ENCODE assay signal across 22 cellular contexts in the genomic region with DNA sequence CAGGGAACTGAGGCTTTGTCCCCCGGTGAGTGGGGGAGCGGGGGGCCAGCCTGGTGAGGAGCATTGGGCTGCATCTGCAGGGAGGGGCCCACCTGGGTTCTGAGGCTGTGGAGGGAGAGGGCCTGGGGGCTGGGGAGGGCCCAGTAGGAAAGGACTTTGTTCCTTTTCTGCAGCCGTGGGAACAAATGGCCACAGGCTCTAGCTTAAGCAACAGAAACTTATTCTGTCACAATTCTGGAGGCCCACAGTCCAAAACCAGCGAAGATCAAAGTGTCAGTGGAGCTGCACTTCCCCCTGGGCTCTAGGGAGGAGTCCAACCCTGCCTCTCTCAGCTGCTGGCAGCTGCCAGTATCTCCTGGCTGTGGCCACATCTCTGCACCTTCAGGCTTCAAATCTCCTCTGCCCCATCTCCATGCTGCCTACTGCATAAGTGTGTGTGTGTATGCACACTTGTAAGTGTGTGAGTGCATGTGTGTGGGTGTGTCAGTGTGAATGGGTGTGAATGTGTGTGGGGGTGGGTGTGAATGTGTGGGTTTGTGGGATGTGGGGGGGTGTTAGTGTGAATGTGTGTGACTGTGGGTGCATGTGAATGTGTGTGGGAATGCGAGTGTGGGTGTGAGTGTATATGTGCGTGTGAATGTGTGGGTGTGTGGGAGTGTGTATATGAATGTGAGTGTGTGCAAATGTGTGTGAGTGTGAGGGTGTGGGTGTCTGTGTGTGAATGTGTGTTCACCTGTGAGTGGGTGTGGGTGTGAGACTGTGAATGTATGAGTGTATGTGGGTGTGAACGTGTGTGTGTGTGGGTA.
DNase-seq lines count a peak whose midpoint lies in the region; ATAC-seq and TF ChIP-seq lines count a peak whose summit lies in the region.
"Had no signal": no experiment of that assay in that cellular context is flagged by ENCODE, and none has a peak within 500 bp of the region (broad histone marks: within the 10 kb centered on the region; RNA-seq: fewer than 3 reads in every experiment).

No MANE protein-coding gene starts in this region.

- H3K4me1 ChIP-seq in gastroesophageal sphincter, result no peaks in the 10 kb centered on the region
- peaks cover 0 to 2% of the 10 kb centered on the region in 2 donors for H3K4me1 ChIP-seq in neuronal stem cell (ENCODE audit: control insufficient read depth in 2 of 2, insufficient read depth in 1 of 2, low read depth in 1 of 2, low read length in 2 of 2)
- H3K4me1 ChIP-seq: colonic mucosa, HAP-1, pancreas, Peyer's patch had no signal

- no peak overlapping the region for H2BK5ac ChIP-seq in neuronal stem cell (ENCODE audit: low read length)

- H3K27ac ChIP-seq in gastroesophageal sphincter (no peak overlapping the region), neuronal stem cell (replicated peaks; ENCODE audit: low read length) (no peak overlapping the region)
- H3K27ac ChIP-seq: colonic mucosa, pancreas, Peyer's patch had no signal

- H2AFZ ChIP-seq in neuronal stem cell (ENCODE audit: low read length), result no peak overlapping the region

- DNase-seq in GF-D8 (lab: John Stamatoyannopoulos, UW), result peak; percentile 16
- peak; percentile 97 for DNase-seq in NOMO-1 treated with DMSO at 0.1 percent for 48 hours (lab: John Stamatoyannopoulos, UW; ENCODE audit: unreplicated experiment)
- no peak for DNase-seq in neuronal stem cell (ENCODE audit: low spot score)
- DNase-seq in NCI-H1694 (lab: John Stamatoyannopoulos, UW), result no peak
- no peak for DNase-seq in GM19238 (ENCODE audit: insufficient read length, low spot score)
- DNase-seq in kidney tubule cell (ENCODE audit: low spot score), result no peak
- DNase-seq: activated CD4-positive, alpha-beta T cell treated with anti-CD3 and anti-CD28 coated beads, Interleukin-2, amount 50 U/mL, for 48 hours; activated T-cell treated with anti-CD3 and anti-CD28 coated beads, Interleukin-2, amount 50 U/mL, for 4 hours; colonic mucosa; EL; hypothalamus; Karpas-422; kidney glomerular epithelial cell; NCI-H1436 treated with DMSO at 0.1 percent for 48 hours; NCI-H774; Peyer's patch; stimulated activated naive CD8-positive, alpha-beta T cell treated with anti-CD3 and anti-CD28 coated beads, Interleukin-15, amount 100 ng/mL, for 72 hours had no signal

- no peak overlapping the region for H4K91ac ChIP-seq in neuronal stem cell (ENCODE audit: low read depth, low read length, poor library complexity)

- no peak overlapping the region for H3K18ac ChIP-seq in neuronal stem cell (ENCODE audit: low read length)

- H3K79me1 ChIP-seq in neuronal stem cell (ENCODE audit: low read depth, low read length), result no peaks in the 10 kb centered on the region

- H3K23ac ChIP-seq in neuronal stem cell (ENCODE audit: low read depth, low read length, poor library complexity), result peak overlapping the region; percentile 5

- TF ChIP-seq CTCF in gastroesophageal sphincter (IDR thresholded peaks at IDR 0.05), result no peak

- H3K4ac ChIP-seq in neuronal stem cell (ENCODE audit: low read length), result no peak overlapping the region

- H4K8ac ChIP-seq in neuronal stem cell (ENCODE audit: low read depth, low read length), result peak overlapping the region; percentile 70

- H3K36me3 ChIP-seq in gastroesophageal sphincter, result no peaks in the 10 kb centered on the region
- H3K36me3 ChIP-seq in neuronal stem cell (replicated peaks in 1 of 2; ENCODE audit: control insufficient read depth in 2 of 2, insufficient read depth in 2 of 2, low read length in 2 of 2), result no peaks in the 10 kb centered on the region
- H3K36me3 ChIP-seq: colonic mucosa, HAP-1, pancreas, Peyer's patch, upper lobe of left lung had no signal

- H3K27me3 ChIP-seq in gastroesophageal sphincter (no peaks in the 10 kb centered on the region), neuronal stem cell (ENCODE audit: control insufficient read depth in 3 of 3, insufficient read depth in 3 of 3, low read depth in 1 of 3, low read length in 3 of 3) (peaks cover 0 to 4% (median 4%) of the 10 kb centered on the region in 3 experiments)
- H3K27me3 ChIP-seq: colonic mucosa, pancreas, Peyer's patch, upper lobe of left lung had no signal

- WGBS in gastroesophageal sphincter (ENCODE audit: low coverage in 1 of 2), 2 donors, result 89 to 90% methylated on average over 3 to 4 of the region's 7 CpGs
- WGBS in neuronal stem cell (ENCODE audit: extremely low coverage in 2 of 2, insufficient read length in 2 of 2, insufficient replicate concordance in 1 of 2), 2 donors, result 100% methylated on average over 2 to 3 of the region's 7 CpGs

- ATAC-seq in gastroesophageal sphincter, result peak; percentile 22
- ATAC-seq: activated T-cell treated with anti-CD3 and anti-CD28 coated beads, Interleukin-2, amount 50 U/mL, for 4 hours; stimulated activated naive CD8-positive, alpha-beta T cell treated with anti-CD3 and anti-CD28 coated beads, Interleukin-15, amount 100 ng/mL, for 72 hours; T-cell had no signal

- H2AK5ac ChIP-seq in neuronal stem cell (ENCODE audit: low read depth, low read length), result peak overlapping the region; percentile 21

- peak overlapping the region; percentile 36 for H2BK120ac ChIP-seq in neuronal stem cell (ENCODE audit: low read depth, low read length)

- no peak for TF ChIP-seq EP300 in gastroesophageal sphincter (IDR thresholded peaks at IDR 0.05)

- H3K9me3 ChIP-seq in gastroesophageal sphincter (peaks cover 0 to 6% (median 0%) of the 10 kb centered on the region in 3 donors), neuronal stem cell (replicated peaks in 1 of 2; ENCODE audit: control insufficient read depth in 2 of 2, insufficient read depth in 1 of 2, low read depth in 1 of 2, low read length in 2 of 2) (peaks cover 0 to 7% of the 10 kb centered on the region in 2 donors)
- H3K9me3 ChIP-seq: colonic mucosa, HAP-1, pancreas, Peyer's patch had no signal

- no peak overlapping the region for H3K14ac ChIP-seq in neuronal stem cell (ENCODE audit: low read length)

- no peak for TF ChIP-seq POLR2A in gastroesophageal sphincter (IDR thresholded peaks at IDR 0.05)

- no peak overlapping the region for H3K4me2 ChIP-seq in neuronal stem cell (ENCODE audit: insufficient read depth, low read length, poor library complexity, severe bottlenecking)

- H2BK12ac ChIP-seq in neuronal stem cell (ENCODE audit: low read length), result no peak overlapping the region

- no peak overlapping the region for H2BK15ac ChIP-seq in neuronal stem cell (ENCODE audit: low read length)

- H3K9ac ChIP-seq in neuronal stem cell (ENCODE audit: low read depth, low read length, poor library complexity), result no peak overlapping the region

- H3K4me3 ChIP-seq in gastroesophageal sphincter, result no peak overlapping the region
- peak overlapping the region in 1 of 2 donors; percentile 45 for H3K4me3 ChIP-seq in neuronal stem cell (ENCODE audit: low read length in 2 of 2)
- H3K4me3 ChIP-seq: colonic mucosa, HAP-1, pancreas, Peyer's patch, upper lobe of left lung had no signal

Comparison
In these comparisons a context has a peak if more than half of its experiments do, and no peak if none do; other contexts are left out.
1. DNase-seq: peak in GF-D8 (single experiment) and NOMO-1 treated with DMSO at 0.1 percent for 48 hours (single experiment); none in neuronal stem cell (single experiment), NCI-H1694 (single experiment), GM19238 (single experiment) and kidney tubule cell (single experiment).